Comparison of ENCODE assay signal across 1 cellular context in the genomic region with DNA sequence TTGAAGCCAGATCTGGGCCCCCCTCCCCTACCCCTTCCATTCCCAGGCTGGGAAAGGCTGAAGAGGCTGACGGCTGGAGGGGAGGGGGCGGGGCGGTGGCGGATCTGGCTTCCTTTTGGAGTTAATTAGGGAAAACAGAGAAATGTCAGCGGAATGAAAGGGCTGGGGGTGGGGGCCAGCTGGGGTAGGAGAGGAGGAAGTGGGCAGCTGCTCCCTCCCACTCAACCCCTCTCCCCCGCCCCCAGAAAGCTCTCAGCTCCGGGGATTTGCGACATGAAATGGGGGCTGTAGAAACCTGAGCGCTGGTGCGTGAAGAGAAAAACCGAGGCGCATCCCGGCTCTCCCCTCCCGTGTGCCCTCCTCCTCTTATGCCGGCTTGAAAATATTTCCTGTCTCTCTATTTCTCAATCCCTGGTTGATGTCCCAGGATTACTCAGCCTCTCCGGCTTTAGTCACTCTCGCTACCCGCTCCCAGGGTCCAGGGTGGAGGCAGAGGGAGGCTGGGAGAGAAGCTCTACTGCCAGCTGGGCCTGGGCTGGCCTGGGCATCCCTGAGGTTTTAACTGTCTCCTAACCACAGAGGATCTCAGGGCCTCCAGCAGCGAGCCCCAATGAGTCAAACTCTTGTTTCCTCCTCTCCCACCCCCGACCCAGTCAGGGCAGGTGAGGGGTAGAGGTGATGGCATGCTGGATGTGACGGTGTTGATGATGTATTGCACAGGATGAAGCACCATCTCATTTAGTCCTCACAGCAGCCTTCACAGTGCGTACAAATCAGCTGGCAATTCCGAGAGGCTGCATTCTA.
TF ChIP-seq lines count a peak whose summit lies in the region.

No MANE protein-coding gene starts in this region.

TF ChIP-seq in SK-N-SH treated with all-trans-retinoic acid at 6 μM for 48 hours, 23 proteins besides CTCF, POLR2A, EP300 and RAD21 (continued from another document):
- TF ChIP-seq, protein P1, sequence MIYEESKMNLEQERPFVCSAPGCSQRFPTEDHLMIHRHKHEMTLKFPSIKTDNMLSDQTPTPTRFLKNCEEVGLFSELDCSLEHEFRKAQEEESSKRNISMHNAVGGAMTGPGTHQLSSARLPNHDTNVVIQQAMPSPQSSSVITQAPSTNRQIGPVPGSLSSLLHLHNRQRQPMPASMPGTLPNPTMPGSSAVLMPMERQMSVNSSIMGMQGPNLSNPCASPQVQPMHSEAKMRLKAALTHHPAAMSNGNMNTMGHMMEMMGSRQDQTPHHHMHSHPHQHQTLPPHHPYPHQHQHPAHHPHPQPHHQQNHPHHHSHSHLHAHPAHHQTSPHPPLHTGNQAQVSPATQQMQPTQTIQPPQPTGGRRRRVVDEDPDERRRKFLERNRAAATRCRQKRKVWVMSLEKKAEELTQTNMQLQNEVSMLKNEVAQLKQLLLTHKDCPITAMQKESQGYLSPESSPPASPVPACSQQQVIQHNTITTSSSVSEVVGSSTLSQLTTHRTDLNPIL (CRISPR knock-in tag; IDR thresholded peaks at IDR 0.05; ENCODE audit: low read depth), result no peak
- TF ChIP-seq TOX (CRISPR knock-in tag; IDR thresholded peaks at IDR 0.05; ENCODE audit: borderline replicate concordance), result no peak
- no peak for TF ChIP-seq BACH2 (CRISPR knock-in tag; IDR thresholded peaks at IDR 0.05; ENCODE audit: borderline replicate concordance)
- no peak for TF ChIP-seq ZFP30 (CRISPR knock-in tag; IDR thresholded peaks at IDR 0.05)
